ENCODE assay signal across 1 cellular context in the genomic region with DNA sequence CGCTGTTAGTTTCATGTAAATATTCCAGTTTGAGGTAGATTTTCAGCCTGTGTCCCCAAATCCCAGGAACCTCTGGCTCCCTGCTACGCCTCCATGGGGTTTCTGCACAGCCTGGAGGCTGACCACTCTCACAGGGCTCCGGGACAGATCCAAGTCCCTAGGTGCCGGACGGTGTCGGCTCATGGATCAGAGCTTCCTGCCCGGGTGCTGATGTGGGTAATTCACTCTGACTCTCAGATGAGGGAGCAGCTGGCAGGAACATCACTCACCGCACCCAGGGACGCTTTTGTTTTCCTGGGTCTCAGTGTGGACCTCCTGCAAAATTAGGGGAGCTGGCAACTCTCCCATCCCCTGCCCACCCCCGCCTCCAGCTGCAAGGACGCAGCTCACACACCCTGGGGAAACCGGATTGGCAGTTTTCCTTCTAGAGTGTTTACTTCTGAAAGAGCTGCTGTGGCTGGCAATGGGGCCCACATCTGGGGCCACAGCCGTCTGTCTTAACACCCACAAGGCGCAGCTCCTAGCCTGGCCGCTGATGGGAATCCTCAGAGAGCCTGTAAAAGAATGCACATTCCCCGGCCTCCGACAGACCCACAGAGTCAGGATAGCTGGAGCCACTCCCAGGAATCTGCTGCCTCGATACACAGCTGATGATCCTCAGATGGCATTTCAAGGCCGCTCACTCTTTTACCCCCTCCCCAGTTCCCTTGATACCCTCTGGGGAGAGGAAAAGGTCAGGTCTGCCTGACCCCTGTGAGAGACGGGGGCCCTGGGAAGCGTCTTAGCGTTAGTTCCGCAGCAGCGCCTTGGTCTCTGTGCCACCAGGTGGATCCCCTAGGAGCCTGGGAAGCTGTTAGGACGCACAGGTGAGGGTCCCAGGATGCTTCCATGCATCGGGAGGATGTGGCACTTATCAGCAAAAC.
TF ChIP-seq lines count a peak whose summit lies in the region.

No MANE protein-coding gene starts in this region.

TF ChIP-seq in GM23338, 12 proteins besides CTCF, POLR2A, EP300 and RAD21 (continued from another document):
- TF ChIP-seq, protein P1, sequence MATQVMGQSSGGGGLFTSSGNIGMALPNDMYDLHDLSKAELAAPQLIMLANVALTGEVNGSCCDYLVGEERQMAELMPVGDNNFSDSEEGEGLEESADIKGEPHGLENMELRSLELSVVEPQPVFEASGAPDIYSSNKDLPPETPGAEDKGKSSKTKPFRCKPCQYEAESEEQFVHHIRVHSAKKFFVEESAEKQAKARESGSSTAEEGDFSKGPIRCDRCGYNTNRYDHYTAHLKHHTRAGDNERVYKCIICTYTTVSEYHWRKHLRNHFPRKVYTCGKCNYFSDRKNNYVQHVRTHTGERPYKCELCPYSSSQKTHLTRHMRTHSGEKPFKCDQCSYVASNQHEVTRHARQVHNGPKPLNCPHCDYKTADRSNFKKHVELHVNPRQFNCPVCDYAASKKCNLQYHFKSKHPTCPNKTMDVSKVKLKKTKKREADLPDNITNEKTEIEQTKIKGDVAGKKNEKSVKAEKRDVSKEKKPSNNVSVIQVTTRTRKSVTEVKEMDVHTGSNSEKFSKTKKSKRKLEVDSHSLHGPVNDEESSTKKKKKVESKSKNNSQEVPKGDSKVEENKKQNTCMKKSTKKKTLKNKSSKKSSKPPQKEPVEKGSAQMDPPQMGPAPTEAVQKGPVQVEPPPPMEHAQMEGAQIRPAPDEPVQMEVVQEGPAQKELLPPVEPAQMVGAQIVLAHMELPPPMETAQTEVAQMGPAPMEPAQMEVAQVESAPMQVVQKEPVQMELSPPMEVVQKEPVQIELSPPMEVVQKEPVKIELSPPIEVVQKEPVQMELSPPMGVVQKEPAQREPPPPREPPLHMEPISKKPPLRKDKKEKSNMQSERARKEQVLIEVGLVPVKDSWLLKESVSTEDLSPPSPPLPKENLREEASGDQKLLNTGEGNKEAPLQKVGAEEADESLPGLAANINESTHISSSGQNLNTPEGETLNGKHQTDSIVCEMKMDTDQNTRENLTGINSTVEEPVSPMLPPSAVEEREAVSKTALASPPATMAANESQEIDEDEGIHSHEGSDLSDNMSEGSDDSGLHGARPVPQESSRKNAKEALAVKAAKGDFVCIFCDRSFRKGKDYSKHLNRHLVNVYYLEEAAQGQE (IDR thresholded peaks at IDR 0.05; ENCODE audit: unreplicated experiment): no peak
- no peak for TF ChIP-seq JUNB (IDR thresholded peaks at IDR 0.05; ENCODE audit: unreplicated experiment)
- TF ChIP-seq POLR2AphosphoS5 (IDR thresholded peaks at IDR 0.05; ENCODE audit: low read depth): no peak
- TF ChIP-seq, protein P2, sequence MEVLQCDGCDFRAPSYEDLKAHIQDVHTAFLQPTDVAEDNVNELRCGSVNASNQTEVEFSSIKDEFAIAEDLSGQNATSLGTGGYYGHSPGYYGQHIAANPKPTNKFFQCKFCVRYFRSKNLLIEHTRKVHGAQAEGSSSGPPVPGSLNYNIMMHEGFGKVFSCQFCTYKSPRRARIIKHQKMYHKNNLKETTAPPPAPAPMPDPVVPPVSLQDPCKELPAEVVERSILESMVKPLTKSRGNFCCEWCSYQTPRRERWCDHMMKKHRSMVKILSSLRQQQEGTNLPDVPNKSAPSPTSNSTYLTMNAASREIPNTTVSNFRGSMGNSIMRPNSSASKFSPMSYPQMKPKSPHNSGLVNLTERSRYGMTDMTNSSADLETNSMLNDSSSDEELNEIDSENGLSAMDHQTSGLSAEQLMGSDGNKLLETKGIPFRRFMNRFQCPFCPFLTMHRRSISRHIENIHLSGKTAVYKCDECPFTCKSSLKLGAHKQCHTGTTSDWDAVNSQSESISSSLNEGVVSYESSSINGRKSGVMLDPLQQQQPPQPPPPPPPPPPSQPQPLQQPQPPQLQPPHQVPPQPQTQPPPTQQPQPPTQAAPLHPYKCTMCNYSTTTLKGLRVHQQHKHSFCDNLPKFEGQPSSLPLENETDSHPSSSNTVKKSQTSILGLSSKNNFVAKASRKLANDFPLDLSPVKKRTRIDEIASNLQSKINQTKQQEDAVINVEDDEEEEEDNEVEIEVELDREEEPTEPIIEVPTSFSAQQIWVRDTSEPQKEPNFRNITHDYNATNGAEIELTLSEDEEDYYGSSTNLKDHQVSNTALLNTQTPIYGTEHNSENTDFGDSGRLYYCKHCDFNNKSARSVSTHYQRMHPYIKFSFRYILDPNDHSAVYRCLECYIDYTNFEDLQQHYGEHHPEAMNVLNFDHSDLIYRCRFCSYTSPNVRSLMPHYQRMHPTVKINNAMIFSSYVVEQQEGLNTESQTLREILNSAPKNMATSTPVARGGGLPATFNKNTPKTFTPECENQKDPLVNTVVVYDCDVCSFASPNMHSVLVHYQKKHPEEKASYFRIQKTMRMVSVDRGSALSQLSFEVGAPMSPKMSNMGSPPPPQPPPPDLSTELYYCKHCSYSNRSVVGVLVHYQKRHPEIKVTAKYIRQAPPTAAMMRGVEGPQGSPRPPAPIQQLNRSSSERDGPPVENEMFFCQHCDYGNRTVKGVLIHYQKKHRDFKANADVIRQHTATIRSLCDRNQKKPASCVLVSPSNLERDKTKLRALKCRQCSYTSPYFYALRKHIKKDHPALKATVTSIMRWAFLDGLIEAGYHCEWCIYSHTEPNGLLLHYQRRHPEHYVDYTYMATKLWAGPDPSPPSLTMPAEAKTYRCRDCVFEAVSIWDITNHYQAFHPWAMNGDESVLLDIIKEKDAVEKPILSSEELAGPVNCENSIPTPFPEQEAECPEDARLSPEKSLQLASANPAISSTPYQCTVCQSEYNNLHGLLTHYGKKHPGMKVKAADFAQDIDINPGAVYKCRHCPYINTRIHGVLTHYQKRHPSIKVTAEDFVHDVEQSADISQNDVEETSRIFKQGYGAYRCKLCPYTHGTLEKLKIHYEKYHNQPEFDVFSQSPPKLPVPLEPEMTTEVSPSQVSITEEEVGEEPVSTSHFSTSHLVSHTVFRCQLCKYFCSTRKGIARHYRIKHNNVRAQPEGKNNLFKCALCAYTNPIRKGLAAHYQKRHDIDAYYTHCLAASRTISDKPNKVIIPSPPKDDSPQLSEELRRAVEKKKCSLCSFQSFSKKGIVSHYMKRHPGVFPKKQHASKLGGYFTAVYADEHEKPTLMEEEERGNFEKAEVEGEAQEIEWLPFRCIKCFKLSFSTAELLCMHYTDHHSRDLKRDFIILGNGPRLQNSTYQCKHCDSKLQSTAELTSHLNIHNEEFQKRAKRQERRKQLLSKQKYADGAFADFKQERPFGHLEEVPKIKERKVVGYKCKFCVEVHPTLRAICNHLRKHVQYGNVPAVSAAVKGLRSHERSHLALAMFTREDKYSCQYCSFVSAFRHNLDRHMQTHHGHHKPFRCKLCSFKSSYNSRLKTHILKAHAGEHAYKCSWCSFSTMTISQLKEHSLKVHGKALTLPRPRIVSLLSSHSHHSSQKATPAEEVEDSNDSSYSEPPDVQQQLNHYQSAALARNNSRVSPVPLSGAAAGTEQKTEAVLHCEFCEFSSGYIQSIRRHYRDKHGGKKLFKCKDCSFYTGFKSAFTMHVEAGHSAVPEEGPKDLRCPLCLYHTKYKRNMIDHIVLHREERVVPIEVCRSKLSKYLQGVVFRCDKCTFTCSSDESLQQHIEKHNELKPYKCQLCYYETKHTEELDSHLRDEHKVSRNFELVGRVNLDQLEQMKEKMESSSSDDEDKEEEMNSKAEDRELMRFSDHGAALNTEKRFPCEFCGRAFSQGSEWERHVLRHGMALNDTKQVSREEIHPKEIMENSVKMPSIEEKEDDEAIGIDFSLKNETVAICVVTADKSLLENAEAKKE (CRISPR knock-in tag; IDR thresholded peaks at IDR 0.05): no peak
- no peak for TF ChIP-seq NANOG (IDR thresholded peaks at IDR 0.05; ENCODE audit: borderline replicate concordance)
- TF ChIP-seq ZNF331 (CRISPR knock-in tag; IDR thresholded peaks at IDR 0.05; ENCODE audit: low read depth): no peak
- TF ChIP-seq CREB1 (CRISPR knock-in tag; IDR thresholded peaks at IDR 0.05; ENCODE audit: low read depth): no peak
- TF ChIP-seq, protein P3, sequence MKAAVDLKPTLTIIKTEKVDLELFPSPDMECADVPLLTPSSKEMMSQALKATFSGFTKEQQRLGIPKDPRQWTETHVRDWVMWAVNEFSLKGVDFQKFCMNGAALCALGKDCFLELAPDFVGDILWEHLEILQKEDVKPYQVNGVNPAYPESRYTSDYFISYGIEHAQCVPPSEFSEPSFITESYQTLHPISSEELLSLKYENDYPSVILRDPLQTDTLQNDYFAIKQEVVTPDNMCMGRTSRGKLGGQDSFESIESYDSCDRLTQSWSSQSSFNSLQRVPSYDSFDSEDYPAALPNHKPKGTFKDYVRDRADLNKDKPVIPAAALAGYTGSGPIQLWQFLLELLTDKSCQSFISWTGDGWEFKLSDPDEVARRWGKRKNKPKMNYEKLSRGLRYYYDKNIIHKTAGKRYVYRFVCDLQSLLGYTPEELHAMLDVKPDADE (IDR thresholded peaks at IDR 0.05): no peak
- no peak for TF ChIP-seq EZH2phosphoT487 (IDR thresholded peaks at IDR 0.05; ENCODE audit: unreplicated experiment)
TF ChIP-seq in GM23338: peak in this region for 0.
